ENCODE assay signal across 13 cellular contexts in genomic region chr1:147549526-147549925, GRCh38.
"Had no signal": no experiment of that assay in that cellular context is flagged by ENCODE, and none has a peak within 500 bp of the region (broad histone marks: within the 10 kb centered on the region; RNA-seq: fewer than 3 reads in every experiment).

No MANE protein-coding gene starts in this region.

- DNase-seq: activated CD4-positive, CD25-positive, alpha-beta regulatory T cell; colonic mucosa; effector CD4-positive, alpha-beta T cell; foreskin keratinocyte; head of caudate nucleus; mammary epithelial cell; occipital lobe; psoas muscle; right lobe of liver had no signal

- H3K27ac ChIP-seq: colonic mucosa, foreskin keratinocyte, psoas muscle, right lobe of liver, tibial nerve, vagina had no signal

- H3K9me3 Mint-ChIP-seq: naive thymus-derived CD8-positive, alpha-beta T cell had no signal

- H3K36me3 Mint-ChIP-seq: naive thymus-derived CD8-positive, alpha-beta T cell had no signal

- ATAC-seq: foreskin keratinocyte; left lobe of liver; naive thymus-derived CD8-positive, alpha-beta T cell; psoas muscle; right lobe of liver had no signal

- H3K27me3 ChIP-seq: colonic mucosa, right lobe of liver, tibial nerve, vagina had no signal

- H3K4me3 ChIP-seq: colonic mucosa, psoas muscle, right lobe of liver, tibial nerve, vagina had no signal

- H3K9me3 ChIP-seq: colonic mucosa, psoas muscle, right lobe of liver, tibial nerve, vagina had no signal

- H3K4me1 ChIP-seq: colonic mucosa, foreskin keratinocyte, right lobe of liver had no signal

- H3K36me3 ChIP-seq: colonic mucosa, right lobe of liver, tibial nerve, vagina had no signal
